Comparison of ENCODE assay signal across 1 cellular context in the genomic region with DNA sequence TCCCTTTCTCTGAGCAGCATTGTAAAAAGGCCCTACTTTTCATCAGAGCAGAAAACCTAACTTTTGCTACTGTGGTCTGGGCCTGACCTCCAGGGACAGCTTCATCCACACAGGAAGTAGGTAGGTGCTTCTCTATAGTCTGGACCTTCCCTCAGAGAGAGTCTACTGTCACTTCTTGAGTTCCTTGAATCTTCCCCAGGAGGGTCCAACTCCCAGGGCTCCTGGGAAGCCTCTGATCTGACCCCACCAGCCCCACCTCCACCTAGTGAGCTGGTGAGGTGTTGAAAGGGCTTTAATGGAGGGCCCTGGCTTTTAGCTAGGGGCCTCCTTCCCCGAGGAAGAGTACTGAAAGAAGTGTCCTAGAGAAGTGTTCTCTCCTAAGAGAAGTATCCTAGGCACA.
TF ChIP-seq lines count a peak whose summit lies in the region.

No MANE protein-coding gene starts in this region.

TF ChIP-seq in K562, 482 proteins besides CTCF, POLR2A, EP300 and RAD21:
- TF ChIP-seq, protein P1, sequence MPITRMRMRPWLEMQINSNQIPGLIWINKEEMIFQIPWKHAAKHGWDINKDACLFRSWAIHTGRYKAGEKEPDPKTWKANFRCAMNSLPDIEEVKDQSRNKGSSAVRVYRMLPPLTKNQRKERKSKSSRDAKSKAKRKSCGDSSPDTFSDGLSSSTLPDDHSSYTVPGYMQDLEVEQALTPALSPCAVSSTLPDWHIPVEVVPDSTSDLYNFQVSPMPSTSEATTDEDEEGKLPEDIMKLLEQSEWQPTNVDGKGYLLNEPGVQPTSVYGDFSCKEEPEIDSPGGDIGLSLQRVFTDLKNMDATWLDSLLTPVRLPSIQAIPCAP (CRISPR knock-in tag; IDR thresholded peaks at IDR 0.05; ENCODE audit: borderline replicate concordance): no peak
- TF ChIP-seq CTBP1 (IDR thresholded peaks at IDR 0.05; ENCODE audit: borderline replicate concordance) (no peak), TAF15 (IDR thresholded peaks at IDR 0.05; ENCODE audit: low read depth, low read length) (no peak)
- TF ChIP-seq, protein P2, sequence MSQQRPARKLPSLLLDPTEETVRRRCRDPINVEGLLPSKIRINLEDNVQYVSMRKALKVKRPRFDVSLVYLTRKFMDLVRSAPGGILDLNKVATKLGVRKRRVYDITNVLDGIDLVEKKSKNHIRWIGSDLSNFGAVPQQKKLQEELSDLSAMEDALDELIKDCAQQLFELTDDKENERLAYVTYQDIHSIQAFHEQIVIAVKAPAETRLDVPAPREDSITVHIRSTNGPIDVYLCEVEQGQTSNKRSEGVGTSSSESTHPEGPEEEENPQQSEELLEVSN (IDR thresholded peaks at IDR 0.05; ENCODE audit: borderline replicate concordance in 1 of 2, extremely low read depth in 1 of 2, insufficient read depth in 1 of 2, insufficient read length in 1 of 2, low read depth in 1 of 2, low read length in 1 of 2, poor library complexity in 1 of 2, severe bottlenecking in 1 of 2): no peak
TF ChIP-seq in K562: peak in this region for 0.
